1 cellular context compared by ENCODE assay signal in the genomic region with DNA sequence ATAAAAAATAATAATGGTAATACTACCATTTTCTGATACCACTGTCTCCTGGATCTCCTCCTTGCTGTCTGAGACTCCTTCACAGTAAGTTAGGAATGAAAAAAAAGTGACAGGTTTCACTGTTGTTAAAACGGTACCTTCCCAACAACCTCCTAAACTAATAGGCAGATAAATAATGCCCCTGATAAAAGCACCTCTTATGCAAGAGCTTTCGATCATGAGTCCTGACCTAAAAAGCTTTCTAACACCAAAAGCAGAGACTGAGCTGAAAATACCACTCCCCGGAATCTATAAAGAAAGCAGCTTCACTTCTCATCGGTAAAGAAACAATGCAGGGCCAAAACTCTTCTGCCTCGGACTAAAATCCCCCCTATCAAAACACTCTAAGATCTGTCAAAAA.
TF ChIP-seq lines count a peak whose summit lies in the region.

No MANE protein-coding gene starts in this region.

TF ChIP-seq in WTC11, 78 proteins besides CTCF, POLR2A, EP300 and RAD21 (continued from another document):
- TF ChIP-seq NR2C2 (CRISPR knock-in tag; IDR thresholded peaks at IDR 0.05) (no peak), ZBTB21 (CRISPR knock-in tag; IDR thresholded peaks at IDR 0.05; ENCODE audit: borderline replicate concordance) (no peak)
- TF ChIP-seq, protein P1, sequence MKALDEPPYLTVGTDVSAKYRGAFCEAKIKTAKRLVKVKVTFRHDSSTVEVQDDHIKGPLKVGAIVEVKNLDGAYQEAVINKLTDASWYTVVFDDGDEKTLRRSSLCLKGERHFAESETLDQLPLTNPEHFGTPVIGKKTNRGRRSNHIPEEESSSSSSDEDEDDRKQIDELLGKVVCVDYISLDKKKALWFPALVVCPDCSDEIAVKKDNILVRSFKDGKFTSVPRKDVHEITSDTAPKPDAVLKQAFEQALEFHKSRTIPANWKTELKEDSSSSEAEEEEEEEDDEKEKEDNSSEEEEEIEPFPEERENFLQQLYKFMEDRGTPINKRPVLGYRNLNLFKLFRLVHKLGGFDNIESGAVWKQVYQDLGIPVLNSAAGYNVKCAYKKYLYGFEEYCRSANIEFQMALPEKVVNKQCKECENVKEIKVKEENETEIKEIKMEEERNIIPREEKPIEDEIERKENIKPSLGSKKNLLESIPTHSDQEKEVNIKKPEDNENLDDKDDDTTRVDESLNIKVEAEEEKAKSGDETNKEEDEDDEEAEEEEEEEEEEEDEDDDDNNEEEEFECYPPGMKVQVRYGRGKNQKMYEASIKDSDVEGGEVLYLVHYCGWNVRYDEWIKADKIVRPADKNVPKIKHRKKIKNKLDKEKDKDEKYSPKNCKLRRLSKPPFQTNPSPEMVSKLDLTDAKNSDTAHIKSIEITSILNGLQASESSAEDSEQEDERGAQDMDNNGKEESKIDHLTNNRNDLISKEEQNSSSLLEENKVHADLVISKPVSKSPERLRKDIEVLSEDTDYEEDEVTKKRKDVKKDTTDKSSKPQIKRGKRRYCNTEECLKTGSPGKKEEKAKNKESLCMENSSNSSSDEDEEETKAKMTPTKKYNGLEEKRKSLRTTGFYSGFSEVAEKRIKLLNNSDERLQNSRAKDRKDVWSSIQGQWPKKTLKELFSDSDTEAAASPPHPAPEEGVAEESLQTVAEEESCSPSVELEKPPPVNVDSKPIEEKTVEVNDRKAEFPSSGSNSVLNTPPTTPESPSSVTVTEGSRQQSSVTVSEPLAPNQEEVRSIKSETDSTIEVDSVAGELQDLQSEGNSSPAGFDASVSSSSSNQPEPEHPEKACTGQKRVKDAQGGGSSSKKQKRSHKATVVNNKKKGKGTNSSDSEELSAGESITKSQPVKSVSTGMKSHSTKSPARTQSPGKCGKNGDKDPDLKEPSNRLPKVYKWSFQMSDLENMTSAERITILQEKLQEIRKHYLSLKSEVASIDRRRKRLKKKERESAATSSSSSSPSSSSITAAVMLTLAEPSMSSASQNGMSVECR (CRISPR knock-in tag; IDR thresholded peaks at IDR 0.05; ENCODE audit: borderline replicate concordance), result no peak
